Comparison of ENCODE assay signal across 13 cellular contexts in the genomic region with DNA sequence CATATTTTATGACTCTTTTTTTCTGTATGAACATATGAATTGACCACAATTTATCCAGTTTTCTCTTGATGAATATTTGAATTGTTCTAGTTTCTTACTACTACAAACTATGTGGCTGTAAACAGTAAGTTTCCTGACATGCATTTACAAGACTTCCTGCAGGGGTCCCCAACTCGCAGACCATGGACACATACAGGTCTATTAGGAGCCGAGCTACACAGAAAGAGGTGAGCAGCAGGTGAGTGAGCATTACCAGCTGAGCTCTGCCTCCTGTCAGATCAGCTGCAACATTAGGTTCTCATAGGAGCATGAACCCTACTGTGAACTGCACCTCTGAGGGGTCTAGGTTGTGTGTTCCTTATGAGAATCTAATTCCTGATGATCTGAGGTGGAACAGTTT.
DNase-seq lines count a peak whose midpoint lies in the region; ATAC-seq and TF ChIP-seq lines count a peak whose summit lies in the region.
"Had no signal": no experiment of that assay in that cellular context is flagged by ENCODE, and none has a peak within 500 bp of the region (broad histone marks: within the 10 kb centered on the region; RNA-seq: fewer than 3 reads in every experiment).

No MANE protein-coding gene starts in this region.

- H4K20me1 ChIP-seq in Loucy (ENCODE audit: insufficient read depth, low read length, poor library complexity, severe bottlenecking), result no peaks in the 10 kb centered on the region

- H3K4me3 Mint-ChIP-seq in activated CD8-positive, alpha-beta T cell treated with anti-CD3 and anti-CD28 coated beads for 36 hours, result no peak overlapping the region
- H3K4me3 Mint-ChIP-seq in activated CD8-positive, alpha-beta T cell treated with anti-CD3 and anti-CD28 coated beads, Interleukin-2, amount 10 ng/mL, durations not matched to agents 7 days and 5 days, result no peak overlapping the region
- no peak overlapping the region for H3K4me3 Mint-ChIP-seq in activated T-helper 17 cell treated with anti-CD3 and anti-CD28 coated beads, Interleukin-2, amount 50 U/mL, for 72 hours
- peak overlapping the region in 1 of 2 donors; percentile 18 for H3K4me3 Mint-ChIP-seq in stimulated activated naive CD8-positive, alpha-beta T cell treated with anti-CD3 and anti-CD28 coated beads, Interleukin-15, amount 100 ng/mL, for 72 hours
- H3K4me3 Mint-ChIP-seq in glutamatergic neuron (ENCODE audit: unreplicated experiment), result no peak overlapping the region
- H3K4me3 Mint-ChIP-seq: B cell; CD4-positive, alpha-beta T cell had no signal

- no peaks in the 10 kb centered on the region for H3K79me2 ChIP-seq in Loucy (ENCODE audit: insufficient read depth, low read length)

- H3K9me3 Mint-ChIP-seq in activated CD8-positive, alpha-beta T cell treated with anti-CD3 and anti-CD28 coated beads for 36 hours, result no peaks in the 10 kb centered on the region
- H3K9me3 Mint-ChIP-seq in activated CD8-positive, alpha-beta T cell treated with anti-CD3 and anti-CD28 coated beads, Interleukin-2, amount 10 ng/mL, durations not matched to agents 7 days and 5 days (ENCODE audit: insufficient read depth), result no peaks in the 10 kb centered on the region
- H3K9me3 Mint-ChIP-seq in activated T-helper 17 cell treated with anti-CD3 and anti-CD28 coated beads, Interleukin-2, amount 50 U/mL, for 72 hours, result no peaks in the 10 kb centered on the region
- no peaks in the 10 kb centered on the region for H3K9me3 Mint-ChIP-seq in stimulated activated naive CD8-positive, alpha-beta T cell treated with anti-CD3 and anti-CD28 coated beads, Interleukin-15, amount 100 ng/mL, for 72 hours
- peaks cover 2% of the 10 kb centered on the region for H3K9me3 Mint-ChIP-seq in glutamatergic neuron (ENCODE audit: unreplicated experiment)
- H3K9me3 Mint-ChIP-seq: CD4-positive, alpha-beta T cell had no signal

- no peak overlapping the region for H3K27ac Mint-ChIP-seq in activated CD8-positive, alpha-beta T cell treated with anti-CD3 and anti-CD28 coated beads for 36 hours
- no peak overlapping the region for H3K27ac Mint-ChIP-seq in activated CD8-positive, alpha-beta T cell treated with anti-CD3 and anti-CD28 coated beads, Interleukin-2, amount 10 ng/mL, durations not matched to agents 7 days and 5 days
- peak overlapping the region; percentile 27 for H3K27ac Mint-ChIP-seq in activated T-helper 17 cell treated with anti-CD3 and anti-CD28 coated beads, Interleukin-2, amount 50 U/mL, for 72 hours
- H3K27ac Mint-ChIP-seq in stimulated activated naive CD8-positive, alpha-beta T cell treated with anti-CD3 and anti-CD28 coated beads, Interleukin-15, amount 100 ng/mL, for 72 hours, result peak overlapping the region; percentile 65 to 70
- no peak overlapping the region for H3K27ac Mint-ChIP-seq in glutamatergic neuron (ENCODE audit: unreplicated experiment)
- H3K27ac Mint-ChIP-seq: B cell; CD4-positive, alpha-beta T cell had no signal

- peaks cover 7% of the 10 kb centered on the region; the same call in 1 of the 2 replicates for H3K9me3 ChIP-seq in Loucy (ENCODE audit: insufficient read depth, low read depth, low read length)

- no peaks in the 10 kb centered on the region for H3K36me3 ChIP-seq in Loucy (ENCODE audit: insufficient read depth, low read length)

- H3K9ac ChIP-seq in Loucy (ENCODE audit: low read depth, low read length, poor library complexity, severe bottlenecking), result no peak overlapping the region

- TF ChIP-seq CTCF in activated CD8-positive, alpha-beta T cell treated with anti-CD3 and anti-CD28 coated beads for 36 hours (IDR thresholded peaks at IDR 0.05), result no peak
- TF ChIP-seq CTCF in Loucy (conservative IDR thresholded peaks at IDR 0.05; ENCODE audit: low read length), result peak; percentile 17; the same call in 1 of the 2 replicates
- TF ChIP-seq CTCF in glutamatergic neuron (IDR thresholded peaks at IDR 0.05; ENCODE audit: partially characterized antibody, unreplicated experiment), result no peak

- H3K27me3 ChIP-seq in Loucy (ENCODE audit: insufficient read depth, low read length, poor library complexity, severe bottlenecking), result no peaks in the 10 kb centered on the region

- no peaks in the 10 kb centered on the region for H3F3A ChIP-seq in Loucy (ENCODE audit: low read depth)

- no peaks in the 10 kb centered on the region for H3K27me3 Mint-ChIP-seq in activated CD8-positive, alpha-beta T cell treated with anti-CD3 and anti-CD28 coated beads for 36 hours
- H3K27me3 Mint-ChIP-seq in activated CD8-positive, alpha-beta T cell treated with anti-CD3 and anti-CD28 coated beads, Interleukin-2, amount 10 ng/mL, durations not matched to agents 7 days and 5 days (ENCODE audit: low read depth), result no peaks in the 10 kb centered on the region
- no peaks in the 10 kb centered on the region for H3K27me3 Mint-ChIP-seq in activated T-helper 17 cell treated with anti-CD3 and anti-CD28 coated beads, Interleukin-2, amount 50 U/mL, for 72 hours
- peaks cover 6% of the 10 kb centered on the region for H3K27me3 Mint-ChIP-seq in stimulated activated naive CD8-positive, alpha-beta T cell treated with anti-CD3 and anti-CD28 coated beads, Interleukin-15, amount 100 ng/mL, for 72 hours
- H3K27me3 Mint-ChIP-seq in glutamatergic neuron (ENCODE audit: unreplicated experiment), result no peaks in the 10 kb centered on the region
- H3K27me3 Mint-ChIP-seq: B cell; CD4-positive, alpha-beta T cell had no signal

- no peak overlapping the region for H3K4me3 ChIP-seq in Loucy (ENCODE audit: low read length, poor library complexity, severe bottlenecking)

- no peaks in the 10 kb centered on the region for H3K36me3 Mint-ChIP-seq in activated CD8-positive, alpha-beta T cell treated with anti-CD3 and anti-CD28 coated beads for 36 hours (ENCODE audit: low read depth)
- H3K36me3 Mint-ChIP-seq in activated CD8-positive, alpha-beta T cell treated with anti-CD3 and anti-CD28 coated beads, Interleukin-2, amount 10 ng/mL, durations not matched to agents 7 days and 5 days (ENCODE audit: low read depth), result no peaks in the 10 kb centered on the region
- H3K36me3 Mint-ChIP-seq in activated T-helper 17 cell treated with anti-CD3 and anti-CD28 coated beads, Interleukin-2, amount 50 U/mL, for 72 hours (ENCODE audit: low read depth), result no peaks in the 10 kb centered on the region
- H3K36me3 Mint-ChIP-seq in glutamatergic neuron (ENCODE audit: unreplicated experiment), result peaks cover 6% of the 10 kb centered on the region

- CTCF ChIA-PET in activated CD8-positive, alpha-beta T cell treated with anti-CD3 and anti-CD28 coated beads for 36 hours (lab: Charles Lee), result no interaction called here
- CTCF ChIA-PET in activated CD8-positive, alpha-beta T cell treated with anti-CD3 and anti-CD28 coated beads, Interleukin-2, amount 10 ng/mL, durations not matched to agents 7 days and 5 days (lab: Charles Lee), result no interaction called here

- no peak overlapping the region for H3K4me2 ChIP-seq in Loucy (ENCODE audit: low read depth, low read length, poor library complexity, severe bottlenecking)

- DNase-seq in activated CD8-positive, alpha-beta T cell treated with anti-CD3 and anti-CD28 coated beads for 36 hours, result no peak
- no peak for DNase-seq in activated CD8-positive, alpha-beta T cell treated with anti-CD3 and anti-CD28 coated beads, Interleukin-2, amount 10 ng/mL, durations not matched to agents 7 days and 5 days
- no peak for DNase-seq in stimulated activated naive CD8-positive, alpha-beta T cell treated with anti-CD3 and anti-CD28 coated beads, Interleukin-15, amount 100 ng/mL, for 72 hours
- DNase-seq in glutamatergic neuron, result no peak
- DNase-seq in activated CD4-positive, CD25-positive, alpha-beta regulatory T cell treated with anti-CD3 and anti-CD28 coated beads, Interleukin-2, amount 50 U/mL, for 72 hours, result no peak
- DNase-seq: C1 segment of cervical spinal cord; Calu3; CD4-positive, alpha-beta T cell; DMS 273 treated with DMSO at 0.1 percent for 48 hours had no signal

- H2AFZ ChIP-seq in Loucy (ENCODE audit: low read length), result no peak overlapping the region

- POLR2A ChIA-PET in activated CD8-positive, alpha-beta T cell treated with anti-CD3 and anti-CD28 coated beads for 36 hours (lab: Charles Lee), result no interaction called here
- POLR2A ChIA-PET in activated CD8-positive, alpha-beta T cell treated with anti-CD3 and anti-CD28 coated beads, Interleukin-2, amount 10 ng/mL, durations not matched to agents 7 days and 5 days (lab: Charles Lee), result no interaction called here

- ATAC-seq in activated CD8-positive, alpha-beta T cell treated with anti-CD3 and anti-CD28 coated beads for 36 hours, result peak; percentile 48
- ATAC-seq in activated CD8-positive, alpha-beta T cell treated with anti-CD3 and anti-CD28 coated beads, Interleukin-2, amount 10 ng/mL, durations not matched to agents 7 days and 5 days, result no peak
- ATAC-seq in activated T-helper 17 cell treated with anti-CD3 and anti-CD28 coated beads, Interleukin-2, amount 50 U/mL, for 72 hours (replicated peaks), result peak; percentile 46
- ATAC-seq in stimulated activated naive CD8-positive, alpha-beta T cell treated with anti-CD3 and anti-CD28 coated beads, Interleukin-15, amount 100 ng/mL, for 72 hours, result peak; percentile 44
- ATAC-seq: HCT116 had no signal

- peaks cover 10% of the 10 kb centered on the region for H3K4me1 Mint-ChIP-seq in activated CD8-positive, alpha-beta T cell treated with anti-CD3 and anti-CD28 coated beads for 36 hours (ENCODE audit: low read depth)
- peaks cover 10% of the 10 kb centered on the region for H3K4me1 Mint-ChIP-seq in activated CD8-positive, alpha-beta T cell treated with anti-CD3 and anti-CD28 coated beads, Interleukin-2, amount 10 ng/mL, durations not matched to agents 7 days and 5 days (ENCODE audit: low read depth)
- no peaks in the 10 kb centered on the region for H3K4me1 Mint-ChIP-seq in activated T-helper 17 cell treated with anti-CD3 and anti-CD28 coated beads, Interleukin-2, amount 50 U/mL, for 72 hours
- H3K4me1 Mint-ChIP-seq in stimulated activated naive CD8-positive, alpha-beta T cell treated with anti-CD3 and anti-CD28 coated beads, Interleukin-15, amount 100 ng/mL, for 72 hours, result peaks cover 9% of the 10 kb centered on the region
- no peaks in the 10 kb centered on the region for H3K4me1 Mint-ChIP-seq in glutamatergic neuron (ENCODE audit: low read depth, unreplicated experiment)
- H3K4me1 Mint-ChIP-seq: B cell had no signal

- intact Hi-C loops in activated CD8-positive, alpha-beta T cell treated with anti-CD3 and anti-CD28 coated beads for 36 hours (cut with micrococcal nuclease), result no loop called here

- no peaks in the 10 kb centered on the region for H3K9me2 ChIP-seq in Loucy (replicated peaks; ENCODE audit: low read depth, low read length)

- no peaks in the 10 kb centered on the region for H3K4me1 ChIP-seq in Loucy (ENCODE audit: insufficient read depth, low read length, poor library complexity, severe bottlenecking)

Comparison
In these comparisons a context has a peak if more than half of its experiments do, and no peak if none do; other contexts are left out.
1. H3K27ac Mint-ChIP-seq: peak in activated T-helper 17 cell treated with anti-CD3 and anti-CD28 coated beads, Interleukin-2, amount 50 U/mL, for 72 hours (single experiment) and stimulated activated naive CD8-positive, alpha-beta T cell treated with anti-CD3 and anti-CD28 coated beads, Interleukin-15, amount 100 ng/mL, for 72 hours (2 of 2); none in activated CD8-positive, alpha-beta T cell treated with anti-CD3 and anti-CD28 coated beads for 36 hours (single experiment), activated CD8-positive, alpha-beta T cell treated with anti-CD3 and anti-CD28 coated beads, Interleukin-2, amount 10 ng/mL, durations not matched to agents 7 days and 5 days (single experiment) and glutamatergic neuron (single experiment).